1 cellular context compared by ENCODE assay signal in genomic region chrX:153927936-153928760, GRCh38.
TF ChIP-seq lines count a peak whose summit lies in the region.

No MANE protein-coding gene starts in this region.

TF ChIP-seq in GM12878, 131 proteins besides CTCF, POLR2A, EP300 and RAD21 (continues in another document):
- TF ChIP-seq CEBPZ (IDR thresholded peaks at IDR 0.05; ENCODE audit: low read depth, low read length): no peak
- TF ChIP-seq TCF12 (IDR thresholded peaks at IDR 0.05; ENCODE audit: low read depth, low read length): 0 out of 2 replicates have a peak, but pooled peaks have one; percentile 14
- TF ChIP-seq IKZF2 (IDR thresholded peaks at IDR 0.05): no peak
- TF ChIP-seq TCF7 (IDR thresholded peaks at IDR 0.05; ENCODE audit: borderline replicate concordance): no peak
- TF ChIP-seq WRNIP1 (IDR thresholded peaks at IDR 0.05; ENCODE audit: borderline replicate concordance, low read depth, low read length): no peak
- TF ChIP-seq NKRF (conservative IDR thresholded peaks at IDR 0.05): peak; percentile 49; the same call in 1 of the 2 replicates
- no peak for TF ChIP-seq ETV6 (conservative IDR thresholded peaks at IDR 0.05 in 1 of 2, IDR thresholded peaks at IDR 0.05 in 1 of 2; ENCODE audit: borderline replicate concordance in 1 of 2, low read depth in 1 of 2)
- no peak for TF ChIP-seq RELA (IDR thresholded peaks at IDR 0.05; ENCODE audit: borderline replicate concordance, partially characterized antibody)
- TF ChIP-seq MTA2 (IDR thresholded peaks at IDR 0.05; ENCODE audit: low read depth): no peak
- no peak for TF ChIP-seq SUZ12 (IDR thresholded peaks at IDR 0.05; ENCODE audit: unreplicated experiment)
- no peak for TF ChIP-seq SIX5 (IDR thresholded peaks at IDR 0.05; ENCODE audit: low read depth, low read length, severe bottlenecking)
- 0 out of 2 replicates have a peak, but pooled peaks have one; percentile 33 for TF ChIP-seq MAX (IDR thresholded peaks at IDR 0.05; ENCODE audit: low read depth, low read length)
- TF ChIP-seq ZNF217 (IDR thresholded peaks at IDR 0.05): no peak
- peak; percentile 34; the same call in 1 of the 2 replicates for TF ChIP-seq CREB1 (IDR thresholded peaks at IDR 0.05; ENCODE audit: low read depth)
- TF ChIP-seq ESRRA (IDR thresholded peaks at IDR 0.05; ENCODE audit: low read length): no peak
- peak; percentile 52; the same call in 1 of the 2 replicates for TF ChIP-seq POLR2AphosphoS5 (IDR thresholded peaks at IDR 0.05; ENCODE audit: low read length)
- no peak for TF ChIP-seq NR2F1 (conservative IDR thresholded peaks at IDR 0.05)
- 0 out of 2 replicates have a peak, but pooled peaks have one; percentile 48 for TF ChIP-seq RFX5 (IDR thresholded peaks at IDR 0.05; ENCODE audit: low read depth, low read length)
- TF ChIP-seq SPI1 (IDR thresholded peaks at IDR 0.05; ENCODE audit: borderline replicate concordance, insufficient read depth, low read depth, low read length): no peak
- peak; percentile 61; the same call in 1 of the 2 replicates for TF ChIP-seq E2F4 (IDR thresholded peaks at IDR 0.05; ENCODE audit: low read depth, low read length)
- no peak for TF ChIP-seq ZNF207 (IDR thresholded peaks at IDR 0.05; ENCODE audit: borderline replicate concordance)
- TF ChIP-seq HCFC1 (IDR thresholded peaks at IDR 0.05; ENCODE audit: low read length): 0 out of 2 replicates have a peak, but pooled peaks have one; percentile 29
- no peak for TF ChIP-seq ASH2L (IDR thresholded peaks at IDR 0.05; ENCODE audit: borderline replicate concordance, low read depth)
- TF ChIP-seq POLR2AphosphoS2 (IDR thresholded peaks at IDR 0.05; ENCODE audit: low read depth, low read length): peak; percentile 29; the same call in 1 of the 2 replicates
- no peak for TF ChIP-seq JUND (IDR thresholded peaks at IDR 0.05; ENCODE audit: low read depth, low read length)
- TF ChIP-seq ATF7 (IDR thresholded peaks at IDR 0.05; ENCODE audit: low read depth): no peak
- peak; percentile 78 for TF ChIP-seq IKZF1 (conservative IDR thresholded peaks at IDR 0.05)
- no peak; the same call in 1 of the 2 replicates for TF ChIP-seq RUNX3 (IDR thresholded peaks at IDR 0.05; ENCODE audit: low read length)
- no peak for TF ChIP-seq ZBTB11 (CRISPR knock-in tag; IDR thresholded peaks at IDR 0.05)
- no peak for TF ChIP-seq BRCA1 (IDR thresholded peaks at IDR 0.05; ENCODE audit: low read depth, low read length)
- TF ChIP-seq NR2C1 (IDR thresholded peaks at IDR 0.05): no peak
- no peak for TF ChIP-seq CHD1 (IDR thresholded peaks at IDR 0.05; ENCODE audit: low read depth, low read length)
- TF ChIP-seq SUPT20H (IDR thresholded peaks at IDR 0.05; ENCODE audit: borderline replicate concordance, control insufficient read depth, low read depth, low read length): no peak
- TF ChIP-seq CREM (IDR thresholded peaks at IDR 0.05; ENCODE audit: low read depth): no peak
- no peak for TF ChIP-seq TARDBP (IDR thresholded peaks at IDR 0.05; ENCODE audit: borderline replicate concordance)
- no peak for TF ChIP-seq MYB (IDR thresholded peaks at IDR 0.05; ENCODE audit: borderline replicate concordance, low read depth, low read length)
- TF ChIP-seq USF2 (IDR thresholded peaks at IDR 0.05; ENCODE audit: borderline replicate concordance, low read depth, low read length): peak; percentile 62
- no peak for TF ChIP-seq BCLAF1 (IDR thresholded peaks at IDR 0.05)
- TF ChIP-seq HDAC6 (IDR thresholded peaks at IDR 0.05; ENCODE audit: unreplicated experiment): no peak
- no peak; the same call in 1 of the 2 replicates for TF ChIP-seq ATF2 (IDR thresholded peaks at IDR 0.05; ENCODE audit: low read length)
- no peak for TF ChIP-seq PBX3 (IDR thresholded peaks at IDR 0.05; ENCODE audit: insufficient replicate concordance, low read depth, low read length)
- no peak for TF ChIP-seq KDM1A (IDR thresholded peaks at IDR 0.05; ENCODE audit: borderline replicate concordance)
- TF ChIP-seq YY1 (IDR thresholded peaks at IDR 0.05; ENCODE audit: low read depth, low read length): 0 out of 2 replicates have a peak, but pooled peaks have one; percentile 24
- no peak for TF ChIP-seq ZNF384 (IDR thresholded peaks at IDR 0.05; ENCODE audit: borderline replicate concordance, low read depth, low read length)
- TF ChIP-seq EED (IDR thresholded peaks at IDR 0.05; ENCODE audit: low read depth): no peak
- no peak for TF ChIP-seq SIN3A (IDR thresholded peaks at IDR 0.05; ENCODE audit: low read depth, low read length)
- no peak for TF ChIP-seq SMAD5 (IDR thresholded peaks at IDR 0.05; ENCODE audit: low read depth)
- TF ChIP-seq KLF5 (IDR thresholded peaks at IDR 0.05; ENCODE audit: partially characterized antibody): peak; percentile 46
- TF ChIP-seq ELK1 (IDR thresholded peaks at IDR 0.05; ENCODE audit: low read depth, low read length): peak; percentile 37; the same call in 1 of the 2 replicates
